Comparison of ENCODE assay signal across 14 cellular contexts in genomic region chr9:106421772-106422171, GRCh38.
DNase-seq lines count a peak whose midpoint lies in the region; ATAC-seq and FAIRE-seq lines count a peak whose summit lies in the region.
"Had no signal": no experiment of that assay in that cellular context is flagged by ENCODE, and none has a peak within 500 bp of the region (broad histone marks: within the 10 kb centered on the region; RNA-seq: fewer than 3 reads in every experiment).

No MANE protein-coding gene starts in this region.

- H3K18ac ChIP-seq in neuronal stem cell (ENCODE audit: low read length): no peak overlapping the region

- peaks cover 5% of the 10 kb centered on the region for H3K9me3 Mint-ChIP-seq in central memory CD8-positive, alpha-beta T cell
- H3K9me3 Mint-ChIP-seq: dendritic cell treated with granulocyte-macrophage colony-stimulating factor and Interleukin-4, amounts not matched to agents 40 ng/mL and 50 ng/mL, for 4 days; WTC11 had no signal

- peaks cover 17% of the 10 kb centered on the region for H3K4me1 Mint-ChIP-seq in central memory CD8-positive, alpha-beta T cell
- H3K4me1 Mint-ChIP-seq: memory B cell had no signal

- H3K14ac ChIP-seq in neuronal stem cell (ENCODE audit: low read length): no peak overlapping the region

- H3K27me3 Mint-ChIP-seq in central memory CD8-positive, alpha-beta T cell: no peaks in the 10 kb centered on the region
- H3K27me3 Mint-ChIP-seq: CD4-positive, alpha-beta T cell; dendritic cell treated with granulocyte-macrophage colony-stimulating factor and Interleukin-4, amounts not matched to agents 40 ng/mL and 50 ng/mL, for 4 days had no signal

- no peak overlapping the region for H2BK120ac ChIP-seq in neuronal stem cell (ENCODE audit: low read depth, low read length)

- H3K36me3 Mint-ChIP-seq in central memory CD8-positive, alpha-beta T cell (ENCODE audit: insufficient read depth): no peaks in the 10 kb centered on the region
- H3K36me3 Mint-ChIP-seq: memory B cell, WTC11 had no signal

- H2AK5ac ChIP-seq in neuronal stem cell (ENCODE audit: low read depth, low read length): no peak overlapping the region

- H3K4me2 ChIP-seq in neuronal stem cell (ENCODE audit: insufficient read depth, low read length, poor library complexity, severe bottlenecking): no peak overlapping the region

- no peak overlapping the region for H4K91ac ChIP-seq in neuronal stem cell (ENCODE audit: low read depth, low read length, poor library complexity)

- DNase-seq in GM18507 (ENCODE audit: extremely low spot score, insufficient read length, low read depth): no peak
- no peak for DNase-seq in central memory CD8-positive, alpha-beta T cell (ENCODE audit: low spot score in 2 of 2)
- DNase-seq in Ammon's horn (ENCODE audit: low spot score): no peak
- DNase-seq in substantia nigra (lab: John Stamatoyannopoulos, UW): no peak
- DNase-seq in dermis blood vessel endothelial cell: no peak
- no peak for DNase-seq in neuronal stem cell (ENCODE audit: low spot score)
- DNase-seq: CD4-positive, alpha-beta T cell; Peyer's patch had no signal

- H2BK12ac ChIP-seq in neuronal stem cell (ENCODE audit: low read length): no peak overlapping the region

- H3K27ac Mint-ChIP-seq in central memory CD8-positive, alpha-beta T cell (ENCODE audit: low read depth): peak overlapping the region; percentile 8
- H3K27ac Mint-ChIP-seq: CD4-positive, alpha-beta T cell; dendritic cell treated with granulocyte-macrophage colony-stimulating factor and Interleukin-4, amounts not matched to agents 40 ng/mL and 50 ng/mL, for 4 days; memory B cell; WTC11 had no signal

- no peak overlapping the region for H3K27ac ChIP-seq in substantia nigra (ENCODE audit: low read depth, low read length, poor library complexity, severe bottlenecking)
- no peak overlapping the region for H3K27ac ChIP-seq in neuronal stem cell (replicated peaks; ENCODE audit: low read length)
- H3K27ac ChIP-seq: Peyer's patch had no signal

- peaks cover 0 to 2% (median 0%) of the 10 kb centered on the region in 3 experiments for H3K27me3 ChIP-seq in neuronal stem cell (ENCODE audit: control insufficient read depth in 3 of 3, insufficient read depth in 3 of 3, low read depth in 1 of 3, low read length in 3 of 3)
- H3K27me3 ChIP-seq: Peyer's patch had no signal

- no peak overlapping the region for H3K23ac ChIP-seq in neuronal stem cell (ENCODE audit: low read depth, low read length, poor library complexity)

- no peak overlapping the region for H3K9ac ChIP-seq in neuronal stem cell (ENCODE audit: low read depth, low read length, poor library complexity)

- ATAC-seq in GM21576 (IDR thresholded peaks at IDR 0.05; ENCODE audit: unreplicated experiment) (peak; percentile 45), HG03378 (IDR thresholded peaks at IDR 0.05; ENCODE audit: unreplicated experiment) (peak; percentile 57)
- no peak for ATAC-seq in central memory CD8-positive, alpha-beta T cell (replicated peaks; ENCODE audit: extremely low read depth, poor library complexity, severe bottlenecking)
- ATAC-seq: sciatic nerve, WTC11 had no signal

- no CpG with 5 or more reads among the region's 3 CpGs for WGBS in neuronal stem cell (ENCODE audit: extremely low coverage in 2 of 2, insufficient read length in 2 of 2, insufficient replicate concordance in 1 of 2), 2 donors

- no peak overlapping the region for H2BK5ac ChIP-seq in neuronal stem cell (ENCODE audit: low read length)

- H3K4ac ChIP-seq in neuronal stem cell (ENCODE audit: low read length): no peak overlapping the region

- H3K9me3 ChIP-seq in neuronal stem cell (replicated peaks in 1 of 2; ENCODE audit: control insufficient read depth in 2 of 2, insufficient read depth in 1 of 2, low read depth in 1 of 2, low read length in 2 of 2): no peaks in the 10 kb centered on the region
- H3K9me3 ChIP-seq: Peyer's patch had no signal

- FAIRE-seq in GM18507 (lab: Jason Lieb, UNC): peak; percentile 86

- no peaks in the 10 kb centered on the region for H3K36me3 ChIP-seq in neuronal stem cell (replicated peaks in 1 of 2; ENCODE audit: control insufficient read depth in 2 of 2, insufficient read depth in 2 of 2, low read length in 2 of 2)
- H3K36me3 ChIP-seq: Peyer's patch had no signal

- no peak overlapping the region for H2AFZ ChIP-seq in neuronal stem cell (ENCODE audit: low read length)

- no peak overlapping the region for H2BK15ac ChIP-seq in neuronal stem cell (ENCODE audit: low read length)

- H3K4me1 ChIP-seq in neuronal stem cell (ENCODE audit: control insufficient read depth in 2 of 2, insufficient read depth in 1 of 2, low read depth in 1 of 2, low read length in 2 of 2): no peaks in the 10 kb centered on the region
- H3K4me1 ChIP-seq: Peyer's patch had no signal

- no peak overlapping the region for H3K4me3 Mint-ChIP-seq in central memory CD8-positive, alpha-beta T cell
- H3K4me3 Mint-ChIP-seq: CD4-positive, alpha-beta T cell; dendritic cell treated with granulocyte-macrophage colony-stimulating factor and Interleukin-4, amounts not matched to agents 40 ng/mL and 50 ng/mL, for 4 days; memory B cell; WTC11 had no signal

- no peak overlapping the region for H4K8ac ChIP-seq in neuronal stem cell (ENCODE audit: low read depth, low read length)

- H3K79me1 ChIP-seq in neuronal stem cell (ENCODE audit: low read depth, low read length): no peaks in the 10 kb centered on the region

- no peak overlapping the region for H3K4me3 ChIP-seq in neuronal stem cell (ENCODE audit: low read length in 2 of 2)
- H3K4me3 ChIP-seq: Peyer's patch had no signal
